In the genomic region with DNA sequence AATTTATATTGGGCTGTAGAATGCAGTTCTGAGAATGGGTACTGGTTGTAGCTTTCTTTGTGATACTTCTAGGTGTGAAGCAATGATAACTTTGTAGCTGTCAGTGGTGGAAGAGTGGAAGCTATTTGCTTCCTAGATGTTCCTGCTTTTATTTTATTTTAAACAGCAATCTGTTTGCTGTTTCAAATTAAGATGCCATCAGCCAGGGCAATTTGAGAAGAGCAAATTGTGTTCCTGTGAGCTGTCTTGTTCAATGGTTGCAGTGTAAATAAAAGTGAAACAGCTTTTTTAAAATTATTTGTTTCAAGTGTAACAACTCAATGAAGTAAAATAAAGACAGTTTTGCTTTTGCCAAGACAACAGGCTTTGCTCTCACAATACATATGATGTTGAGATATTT, we compare ENCODE assay signal across 23 cellular contexts.
"Had no signal": no experiment of that assay in that cellular context is flagged by ENCODE, and none has a peak within 500 bp of the region (broad histone marks: within the 10 kb centered on the region; RNA-seq: fewer than 3 reads in every experiment).

No MANE protein-coding gene starts in this region.

- ATAC-seq: effector memory CD8-positive, alpha-beta T cell; esophagus mucosa; gastrocnemius medialis; heart right ventricle; left cardiac atrium; left lung; left ventricle myocardium superior; lower lobe of right lung; mucosa of descending colon; naive thymus-derived CD8-positive, alpha-beta T cell had no signal

- H3K27ac ChIP-seq: epithelial cell of prostate, esophagus squamous epithelium, gastrocnemius medialis, heart right ventricle, left lung, lower lobe of right lung had no signal

- H3K9me3 ChIP-seq: esophagus squamous epithelium, gastrocnemius medialis, heart right ventricle, left lung, lower lobe of right lung, mucosa of descending colon had no signal

- H3K27me3 ChIP-seq: esophagus squamous epithelium, gastrocnemius medialis, heart right ventricle, left lung had no signal

- H3K4me1 ChIP-seq: esophagus squamous epithelium, gastrocnemius medialis, heart right ventricle, left lung, lower lobe of right lung had no signal

- H3K4me3 ChIP-seq: esophagus squamous epithelium, gastrocnemius medialis, heart right ventricle, left lung, lower lobe of right lung, mucosa of descending colon had no signal

- DNase-seq: cortex of kidney; effector CD8-positive, alpha-beta T cell; effector memory CD8-positive, alpha-beta T cell; endodermal cell; erythroblast; esophagus squamous epithelium; foreskin fibroblast; foreskin melanocyte; gastrocnemius medialis; glutamatergic neuron; head of caudate nucleus; heart right ventricle; hippocampal formation; left cardiac atrium; left lung; left ventricle myocardium superior; lower lobe of right lung; mesenchymal stem cell; mucosa of descending colon; naive B cell; naive thymus-derived CD8-positive, alpha-beta T cell had no signal

- H3K36me3 ChIP-seq: esophagus squamous epithelium, gastrocnemius medialis, heart right ventricle, left lung, lower lobe of right lung had no signal
